ENCODE assay signal across 7 cellular contexts in genomic region chr2:16737812-16738211, GRCh38.
"Had no signal": no experiment of that assay in that cellular context is flagged by ENCODE, and none has a peak within 500 bp of the region (broad histone marks: within the 10 kb centered on the region; RNA-seq: fewer than 3 reads in every experiment).

No MANE protein-coding gene starts in this region.

- H2AFZ ChIP-seq: GM23248 had no signal

- H3K27ac ChIP-seq: GM23248 had no signal

- FAIRE-seq: H54, HTR-8/SVneo had no signal

- H3K9ac ChIP-seq: GM23248 had no signal

- H3K4me3 ChIP-seq: GM23248 had no signal

- DNase-seq: GM23248, GOT3, H9, HCEC 1CT, KG1 had no signal
